ENCODE assay signal across 24 cellular contexts in the genomic region with DNA sequence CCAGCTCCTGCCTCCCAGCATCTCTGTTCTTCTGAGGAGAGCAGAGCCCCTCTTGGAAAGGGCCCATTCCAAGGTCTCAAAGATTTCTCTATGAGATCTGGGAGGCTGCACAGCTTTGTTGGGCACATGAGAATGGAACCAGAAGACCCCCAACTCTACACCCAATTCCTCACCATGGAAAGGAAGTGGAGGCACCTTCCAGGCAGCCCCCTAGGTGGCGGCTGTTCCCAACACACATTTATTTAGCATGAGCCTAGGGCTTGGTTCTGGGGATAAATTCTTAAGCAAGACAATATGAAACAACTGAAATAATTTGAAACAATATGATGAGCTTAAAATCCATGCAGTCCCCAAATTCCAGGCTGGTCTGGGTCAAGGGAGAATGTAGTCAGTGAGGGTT.
DNase-seq lines count a peak whose midpoint lies in the region; ATAC-seq and TF ChIP-seq lines count a peak whose summit lies in the region.
"Had no signal": no experiment of that assay in that cellular context is flagged by ENCODE, and none has a peak within 500 bp of the region (broad histone marks: within the 10 kb centered on the region; RNA-seq: fewer than 3 reads in every experiment).

No MANE protein-coding gene starts in this region.

- no peak overlapping the region for H3K56ac ChIP-seq in H9 (ENCODE audit: insufficient read length, low read depth, low read length)

- DNase-seq in NCI-H82 (lab: John Stamatoyannopoulos, UW) (peak; percentile 2), NCI-H82 treated with DMSO at 0.1 percent for 48 hours (lab: John Stamatoyannopoulos, UW; ENCODE audit: unreplicated experiment) (no peak), H9 (no peak), chondrocyte (ENCODE audit: low spot score) (no peak), kidney epithelial cell (ENCODE audit: low read depth) (no peak), DMS114 treated with DMSO at 0.1 percent for 48 hours (lab: John Stamatoyannopoulos, UW; ENCODE audit: unreplicated experiment) (no peak), A172 (ENCODE audit: low spot score) (no peak)
- no peak for DNase-seq in activated CD8-positive, alpha-beta T cell treated with anti-CD3 and anti-CD28 coated beads, Interleukin-2, amount 10 ng/mL, durations not matched to agents 7 days and 5 days
- DNase-seq: AML-193; Calu3; CD8-positive, alpha-beta memory T cell; KBM-7; MM.1S; NCI-H1092; NCI-H1436; NCI-H187 treated with DMSO at 0.1 percent for 48 hours; NCI-H2107; NCI-H446 treated with DMSO at 0.1 percent for 48 hours; NCI-H526 treated with DMSO at 0.1 percent for 48 hours; NK-92 treated with Interleukin-12 subunit alpha and Interleukin-12 subunit beta, amount 100 ng/mL, for 24 hours; Peyer's patch; SJCRH30 had no signal

- H4K8ac ChIP-seq in H9 (replicated peaks; ENCODE audit: insufficient read length, low read depth, low read length), result no peak overlapping the region

- no peaks in the 10 kb centered on the region for H4K20me1 ChIP-seq in H9 (ENCODE audit: control insufficient read depth, insufficient read depth, insufficient read length)

- no peaks in the 10 kb centered on the region for H3K4me1 Mint-ChIP-seq in H9
- H3K4me1 Mint-ChIP-seq in chondrocyte (ENCODE audit: low read depth), result peaks cover 4% of the 10 kb centered on the region
- no peaks in the 10 kb centered on the region for H3K4me1 Mint-ChIP-seq in activated CD8-positive, alpha-beta T cell treated with anti-CD3 and anti-CD28 coated beads, Interleukin-2, amount 10 ng/mL, durations not matched to agents 7 days and 5 days (ENCODE audit: low read depth)
- H3K4me1 Mint-ChIP-seq: CD8-positive, alpha-beta memory T cell had no signal

- CTCF ChIA-PET in activated CD8-positive, alpha-beta T cell treated with anti-CD3 and anti-CD28 coated beads, Interleukin-2, amount 10 ng/mL, durations not matched to agents 7 days and 5 days (lab: Charles Lee), result no interaction called here

- no peak overlapping the region for H3K4me3 ChIP-seq in kidney epithelial cell (ENCODE audit: low read depth, low read length)
- H3K4me3 ChIP-seq: Peyer's patch, SJCRH30 had no signal

- H2BK12ac ChIP-seq in H9 (ENCODE audit: insufficient read length, low read depth, low read length), result no peak overlapping the region

- H3K79me2 ChIP-seq in H9 (ENCODE audit: insufficient read depth, low read length), result no peaks in the 10 kb centered on the region

- H3K27ac ChIP-seq in H9 (ENCODE audit: insufficient read length, low read depth, low read length), result no peak overlapping the region
- H3K27ac ChIP-seq: 22Rv1, C4-2B, Peyer's patch, SJCRH30 had no signal

- H3K4ac ChIP-seq in H9 (ENCODE audit: low read depth, low read length), result no peak overlapping the region

- H2BK15ac ChIP-seq in H9 (ENCODE audit: low read depth, low read length), result no peak overlapping the region

- H3K27me3 Mint-ChIP-seq in H9 (ENCODE audit: low read depth) (no peaks in the 10 kb centered on the region), chondrocyte (ENCODE audit: low read depth) (peaks cover 2% of the 10 kb centered on the region)
- H3K27me3 Mint-ChIP-seq in activated CD8-positive, alpha-beta T cell treated with anti-CD3 and anti-CD28 coated beads, Interleukin-2, amount 10 ng/mL, durations not matched to agents 7 days and 5 days (ENCODE audit: low read depth), result no peaks in the 10 kb centered on the region

- H2AK5ac ChIP-seq in H9 (ENCODE audit: insufficient read length, low read length), result no peak overlapping the region

- no peak overlapping the region for H3K23ac ChIP-seq in H9 (ENCODE audit: insufficient read length, low read depth, low read length)

- H2BK5ac ChIP-seq in H9 (ENCODE audit: insufficient read length, low read length), result no peak overlapping the region

- peaks cover 4 to 13% (median 4%) of the 10 kb centered on the region in 3 experiments; a peak in 6 of 7 replicates for H3K36me3 Mint-ChIP-seq in H9 (ENCODE audit: insufficient read depth in 1 of 3, low read depth in 3 of 3)
- no peaks in the 10 kb centered on the region for H3K36me3 Mint-ChIP-seq in chondrocyte (ENCODE audit: low read depth)
- H3K36me3 Mint-ChIP-seq in activated CD8-positive, alpha-beta T cell treated with anti-CD3 and anti-CD28 coated beads, Interleukin-2, amount 10 ng/mL, durations not matched to agents 7 days and 5 days (ENCODE audit: low read depth), result no peaks in the 10 kb centered on the region
- H3K36me3 Mint-ChIP-seq: CD8-positive, alpha-beta memory T cell had no signal

- H4K91ac ChIP-seq in H9 (ENCODE audit: insufficient read length, low read depth, low read length), result no peak overlapping the region

- ATAC-seq in activated CD8-positive, alpha-beta T cell treated with anti-CD3 and anti-CD28 coated beads, Interleukin-2, amount 10 ng/mL, durations not matched to agents 7 days and 5 days, result no peak

- no peak overlapping the region for H4K5ac ChIP-seq in H9 (ENCODE audit: insufficient read length, low read depth, low read length)

- no peak overlapping the region for H2AFZ ChIP-seq in H9 (ENCODE audit: low read length)

- H2BK20ac ChIP-seq in H9 (ENCODE audit: low read depth, low read length, poor library complexity, severe bottlenecking), result no peak overlapping the region

- no peaks in the 10 kb centered on the region for H3K36me3 ChIP-seq in kidney epithelial cell (ENCODE audit: control insufficient read depth, insufficient read depth, low read length)
- H3K36me3 ChIP-seq: Peyer's patch, SJCRH30 had no signal

- H3K9me3 ChIP-seq in H9 (ENCODE audit: control insufficient read depth, low read depth, low read length), result no peaks in the 10 kb centered on the region
- H3K9me3 ChIP-seq: Peyer's patch, SJCRH30 had no signal

- H2BK120ac ChIP-seq in H9 (ENCODE audit: low read depth, low read length, poor library complexity, severe bottlenecking), result no peak overlapping the region

- H3K27me3 ChIP-seq in H9 (ENCODE audit: insufficient read depth, low read length) (no peaks in the 10 kb centered on the region), kidney epithelial cell (ENCODE audit: control insufficient read depth, insufficient read depth, low read length) (no peaks in the 10 kb centered on the region)
- H3K27me3 ChIP-seq: Peyer's patch, SJCRH30 had no signal

- no peaks in the 10 kb centered on the region for H3K79me1 ChIP-seq in H9 (ENCODE audit: insufficient read depth, low read depth, low read length, poor library complexity, severe bottlenecking)

- no peak overlapping the region for H3K14ac ChIP-seq in H9 (ENCODE audit: insufficient read depth, low read length)

- TF ChIP-seq CTCF in H9 (conservative IDR thresholded peaks at IDR 0.05), result peak; percentile 42; the same call in 2 of the 3 replicates
- TF ChIP-seq CTCF in chondrocyte (IDR thresholded peaks at IDR 0.05), result peak; percentile 39
- peak; percentile 17 for TF ChIP-seq CTCF in kidney epithelial cell (IDR thresholded peaks at IDR 0.05; ENCODE audit: insufficient read depth, low read length, poor library complexity, severe bottlenecking)

- no peak overlapping the region for H3K18ac ChIP-seq in H9 (ENCODE audit: insufficient read length, low read depth, low read length)

- no peak overlapping the region for H3K4me2 ChIP-seq in H9 (ENCODE audit: insufficient read depth, insufficient read length, low read length)

- H3K4me1 ChIP-seq in H9 (ENCODE audit: insufficient read depth, low read length), result no peaks in the 10 kb centered on the region
- H3K4me1 ChIP-seq: Peyer's patch, SJCRH30 had no signal

- no peak overlapping the region for H3T11ph ChIP-seq in H9 (ENCODE audit: low read length)

- no peaks in the 10 kb centered on the region for H3K9me3 Mint-ChIP-seq in H9
- H3K9me3 Mint-ChIP-seq in chondrocyte (ENCODE audit: low read depth), result no peaks in the 10 kb centered on the region
- no peaks in the 10 kb centered on the region for H3K9me3 Mint-ChIP-seq in activated CD8-positive, alpha-beta T cell treated with anti-CD3 and anti-CD28 coated beads, Interleukin-2, amount 10 ng/mL, durations not matched to agents 7 days and 5 days (ENCODE audit: insufficient read depth)
- H3K9me3 Mint-ChIP-seq: CD8-positive, alpha-beta memory T cell had no signal

- H3K23me2 ChIP-seq in H9 (ENCODE audit: insufficient read length, low read depth, low read length, poor library complexity, severe bottlenecking), result no peaks in the 10 kb centered on the region

- no peak overlapping the region for H3K27ac Mint-ChIP-seq in H9
- no peak overlapping the region for H3K27ac Mint-ChIP-seq in chondrocyte (ENCODE audit: unreplicated experiment)
- no peak overlapping the region for H3K27ac Mint-ChIP-seq in activated CD8-positive, alpha-beta T cell treated with anti-CD3 and anti-CD28 coated beads, Interleukin-2, amount 10 ng/mL, durations not matched to agents 7 days and 5 days
- H3K27ac Mint-ChIP-seq: CD8-positive, alpha-beta memory T cell had no signal

- H3K4me3 Mint-ChIP-seq in H9 (no peak overlapping the region), chondrocyte (ENCODE audit: unreplicated experiment) (no peak overlapping the region)
- H3K4me3 Mint-ChIP-seq in activated CD8-positive, alpha-beta T cell treated with anti-CD3 and anti-CD28 coated beads, Interleukin-2, amount 10 ng/mL, durations not matched to agents 7 days and 5 days, result no peak overlapping the region
- H3K4me3 Mint-ChIP-seq: CD8-positive, alpha-beta memory T cell had no signal

- POLR2A ChIA-PET in activated CD8-positive, alpha-beta T cell treated with anti-CD3 and anti-CD28 coated beads, Interleukin-2, amount 10 ng/mL, durations not matched to agents 7 days and 5 days (lab: Charles Lee), result no interaction called here

- no peak overlapping the region for H3K9ac ChIP-seq in H9 (ENCODE audit: extremely low read depth, insufficient read length, low read length)

- no CpG with 5 or more reads among the region's 1 CpG for WGBS in H9 (ENCODE audit: extremely low coverage, insufficient read length, low lambda C conversion rate)
